9 cellular contexts compared by ENCODE assay signal in genomic region chr1:179121159-179121938, GRCh38. TPM values are rescaled to one million over a fixed set of nuclear protein-coding genes. Genes with fewer than 3 reads are reported as not detected.
DNase-seq lines count a peak whose midpoint lies in the region; FAIRE-seq and TF ChIP-seq lines count a peak whose summit lies in the region.
"Had no signal": no experiment of that assay in that cellular context is flagged by ENCODE, and none has a peak within 500 bp of the region (broad histone marks: within the 10 kb centered on the region; RNA-seq: fewer than 3 reads in every experiment).

No MANE protein-coding gene starts in this region.

- peaks cover 15% of the 10 kb centered on the region for H3K36me3 Mint-ChIP-seq in astrocyte (ENCODE audit: low read depth, unreplicated experiment)

- peaks cover 88% of the 10 kb centered on the region for H3K79me2 ChIP-seq in astrocyte (ENCODE audit: insufficient read depth, low read length)

- no peaks in the 10 kb centered on the region for H3K9me3 ChIP-seq in astrocyte (ENCODE audit: insufficient read depth, low read depth, low read length)

- no peaks in the 10 kb centered on the region for H3K27me3 ChIP-seq in astrocyte (ENCODE audit: insufficient read depth, low read length)

- H3K36me3 ChIP-seq in astrocyte (ENCODE audit: insufficient read depth, low read length): peaks cover 60% of the 10 kb centered on the region

- H3K4me2 ChIP-seq in astrocyte (ENCODE audit: low read length): no peak overlapping the region

- no peak overlapping the region for H3K27ac Mint-ChIP-seq in astrocyte (ENCODE audit: unreplicated experiment)

- H3K9ac ChIP-seq in astrocyte (ENCODE audit: low read length): no peak overlapping the region

- peak; percentile 61 for TF ChIP-seq CTCF in astrocyte (IDR thresholded peaks at IDR 0.05; ENCODE audit: insufficient read depth, low read depth, low read length)

- peak overlapping the region; percentile 1 for H3K27ac ChIP-seq in astrocyte (ENCODE audit: low read depth, low read length)

- no peak overlapping the region for H2AFZ ChIP-seq in astrocyte (ENCODE audit: low read depth, low read length)

- TF ChIP-seq POLR2A in GM12891 (IDR thresholded peaks at IDR 0.05; ENCODE audit: low read depth, low read length): no peak

- no peaks in the 10 kb centered on the region for H3K27me3 Mint-ChIP-seq in astrocyte (ENCODE audit: low read depth, unreplicated experiment)

- FAIRE-seq in astrocyte (lab: Jason Lieb, UNC): no peak
- FAIRE-seq in GM12891 (lab: Jason Lieb, UNC): no peak
- FAIRE-seq: G401.6 had no signal

- H4K20me1 ChIP-seq in astrocyte (ENCODE audit: insufficient read depth, low read length): peaks cover 47% of the 10 kb centered on the region

- no peaks in the 10 kb centered on the region for H3K9me3 Mint-ChIP-seq in astrocyte (ENCODE audit: unreplicated experiment)

- DNase-seq in SKM-1 treated with dmso at 0.1 percent for 144 hours (lab: John Stamatoyannopoulos, UW; ENCODE audit: unreplicated experiment) (peak; percentile 24), SKM-1 (lab: John Stamatoyannopoulos, UW; ENCODE audit: unreplicated experiment) (no peak), NCI-H82 (lab: John Stamatoyannopoulos, UW) (peak; percentile 83), astrocyte (ENCODE audit: low read depth) (no peak), iris pigment epithelial cell (ENCODE audit: low read depth) (peak; percentile 67), NCI-H2081 (lab: John Stamatoyannopoulos, UW) (no peak), GM12891 (ENCODE audit: insufficient read length, low spot score) (no peak)
- peak; percentile 60 for DNase-seq in stimulated activated CD4-positive, alpha-beta T cell treated with anti-CD3 and anti-CD28 coated beads, Interleukin-4, amount 100 ng/mL, for 24 hours

- no peak overlapping the region for H3K4me3 Mint-ChIP-seq in astrocyte (ENCODE audit: unreplicated experiment)

- H3K4me1 ChIP-seq in astrocyte (ENCODE audit: insufficient read depth, low read length): peaks cover 17% of the 10 kb centered on the region

- H3K4me1 Mint-ChIP-seq in astrocyte (ENCODE audit: low read depth, unreplicated experiment): peaks cover 21% of the 10 kb centered on the region

- no peak overlapping the region for H3K4me3 ChIP-seq in astrocyte (ENCODE audit: insufficient read depth, low read depth, low read length)

TF ChIP-seq in GM12891, 5 proteins besides CTCF, POLR2A, EP300 and RAD21:
- no peak for TF ChIP-seq SPI1 (IDR thresholded peaks at IDR 0.05; ENCODE audit: low read depth, low read length)
- TF ChIP-seq PAX5 (IDR thresholded peaks at IDR 0.05; ENCODE audit: insufficient read depth, low read length, severe bottlenecking): no peak
- no peak for TF ChIP-seq POLR2AphosphoS5 (IDR thresholded peaks at IDR 0.05; ENCODE audit: low read depth, low read length)
- no peak for TF ChIP-seq TAF1 (IDR thresholded peaks at IDR 0.05; ENCODE audit: low read depth, low read length)
- no peak for TF ChIP-seq POU2F2 (IDR thresholded peaks at IDR 0.05; ENCODE audit: low read depth, low read length)
TF ChIP-seq in GM12891: peak in this region for 0.

RNA-seq across cellular contexts. Expression of gene TOR3A, which starts 39.5 kb away (rescaled TPM):
- 14.5 and 16.8 TPM in 2 replicates for total RNA-seq in astrocyte
- polyA plus RNA-seq in GM12891 (2012; ENCODE audit: low read depth, missing spikeins): 22.3 TPM

Comparison
In these comparisons a context has a peak if more than half of its experiments do, and no peak if none do; other contexts are left out.
1. DNase-seq: peak in SKM-1 treated with dmso at 0.1 percent for 144 hours (single experiment), NCI-H82 (single experiment), iris pigment epithelial cell (single experiment) and stimulated activated CD4-positive, alpha-beta T cell treated with anti-CD3 and anti-CD28 coated beads, Interleukin-4, amount 100 ng/mL, for 24 hours (single experiment); none in SKM-1 (single experiment), astrocyte (single experiment), NCI-H2081 (0 of 2) and GM12891 (single experiment).